In the genomic region with DNA sequence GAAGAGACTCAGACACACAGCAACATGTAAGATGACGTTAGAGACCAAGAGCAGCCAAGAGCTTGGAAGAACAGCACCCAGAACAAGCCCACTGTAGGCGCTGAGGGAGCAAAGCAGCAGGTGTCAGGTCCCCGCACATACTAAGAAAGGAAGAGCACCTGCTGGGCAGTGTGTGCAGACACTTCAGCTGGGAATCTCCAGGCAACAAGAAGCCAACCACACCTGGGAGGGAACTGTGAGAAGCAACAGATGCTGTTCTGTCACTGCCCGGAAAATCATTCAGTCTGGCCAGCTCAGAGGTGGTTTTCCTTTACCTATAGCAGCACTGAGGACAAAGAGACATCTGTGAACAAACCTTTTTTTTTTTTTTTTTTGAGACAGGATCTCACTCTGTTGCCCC, we compare ENCODE assay signal across 16 cellular contexts. TPM values are rescaled to one million over a fixed set of nuclear protein-coding genes. Genes with fewer than 3 reads are reported as not detected.
DNase-seq lines count a peak whose midpoint lies in the region; ATAC-seq and TF ChIP-seq lines count a peak whose summit lies in the region.
"Had no signal": no experiment of that assay in that cellular context is flagged by ENCODE, and none has a peak within 500 bp of the region (broad histone marks: within the 10 kb centered on the region; RNA-seq: fewer than 3 reads in every experiment).

No MANE protein-coding gene starts in this region.

- no peaks in the 10 kb centered on the region for H3K4me1 Mint-ChIP-seq in effector memory CD8-positive, alpha-beta T cell (ENCODE audit: low read depth in 2 of 2)
- H3K4me1 Mint-ChIP-seq: activated naive CD8-positive, alpha-beta T cell treated with anti-CD3 and anti-CD28 coated beads, Interleukin-2, amount 50 U/mL, for 24 hours had no signal

- dilution Hi-C loops in mammary epithelial cell (cut with HindIII; ENCODE audit: low sequenced_read_pairs) = no loop called here

- intact Hi-C loops in mammary epithelial cell (cut with micrococcal nuclease) = no loop called here
- intact Hi-C loops in breast epithelium (cut with DNase I; ENCODE audit: low total_unique reads) = no loop called here
- intact Hi-C loops in esophagus squamous epithelium (cut with DNase I) = loop anchor here (10.0 kb wide), 1 partner anchor 238 kb away; no protein-coding TSS in a partner anchor

- peaks cover 64% of the 10 kb centered on the region for H3K36me3 Mint-ChIP-seq in effector memory CD8-positive, alpha-beta T cell (ENCODE audit: insufficient read depth)

- peaks cover 3% of the 10 kb centered on the region for H3K4me1 ChIP-seq in mammary epithelial cell (ENCODE audit: insufficient read depth, low read length)
- H3K4me1 ChIP-seq in breast epithelium = no peaks in the 10 kb centered on the region
- no peaks in the 10 kb centered on the region for H3K4me1 ChIP-seq in esophagus squamous epithelium
- H3K4me1 ChIP-seq: prostate gland had no signal

- in situ Hi-C loops in mammary epithelial cell (cut with MboI; ENCODE audit: low sequenced_read_pairs in 2 of 2) = no loop called here

- CTCF ChIA-PET in mammary epithelial cell (lab: Charles Lee; ENCODE audit: low non-redundant PET) = no interaction called here

- DNase-seq in mammary epithelial cell = peak; percentile 10
- DNase-seq in breast epithelium (ENCODE audit: low spot score in 2 of 2) = no peak
- DNase-seq in NCI-H345 (lab: John Stamatoyannopoulos, UW) = peak; percentile 89
- no peak for DNase-seq in effector memory CD8-positive, alpha-beta T cell
- no peak for DNase-seq in erythroblast (lab: John Stamatoyannopoulos, UW)
- DNase-seq in esophagus squamous epithelium (lab: John Stamatoyannopoulos, UW) = no peak
- DNase-seq: activated naive CD8-positive, alpha-beta T cell treated with anti-CD3 and anti-CD28 coated beads, Interleukin-2, amount 50 U/mL, for 24 hours; midbrain; NCI-H526 treated with DMSO at 0.1 percent for 48 hours; Right ventricle myocardium superior; stimulated activated CD4-positive, alpha-beta T cell treated with anti-CD3 and anti-CD28 coated beads, Interleukin-15, amount 100 ng/mL, for 24 hours; upper lobe of left lung had no signal

- H3K27me3 Mint-ChIP-seq in effector memory CD8-positive, alpha-beta T cell = no peaks in the 10 kb centered on the region
- H3K27me3 Mint-ChIP-seq: activated naive CD8-positive, alpha-beta T cell treated with anti-CD3 and anti-CD28 coated beads, Interleukin-2, amount 50 U/mL, for 24 hours had no signal

- H3K36me3 ChIP-seq in mammary epithelial cell (ENCODE audit: insufficient read depth, low read length) (peaks cover 12% of the 10 kb centered on the region), breast epithelium (no peaks in the 10 kb centered on the region), esophagus squamous epithelium (peaks cover 3 to 100% (median 11%) of the 10 kb centered on the region in 3 donors)

- H3K27ac ChIP-seq in mammary epithelial cell (ENCODE audit: insufficient read depth, low read depth, low read length) = no peak overlapping the region
- H3K27ac ChIP-seq in breast epithelium = no peak overlapping the region
- H3K27ac ChIP-seq in esophagus squamous epithelium = no peak overlapping the region
- H3K27ac ChIP-seq: coronary artery, prostate gland, upper lobe of left lung had no signal

- no peaks in the 10 kb centered on the region for H3K79me2 ChIP-seq in mammary epithelial cell (ENCODE audit: insufficient read depth, low read length)

- H3K27me3 ChIP-seq in mammary epithelial cell (ENCODE audit: insufficient read depth, low read length) (no peaks in the 10 kb centered on the region), breast epithelium (no peaks in the 10 kb centered on the region), esophagus squamous epithelium (no peaks in the 10 kb centered on the region)
- H3K27me3 ChIP-seq: upper lobe of left lung had no signal

- H4K20me1 ChIP-seq in mammary epithelial cell (ENCODE audit: insufficient read depth, low read length) = no peaks in the 10 kb centered on the region

- no peak overlapping the region for H3K9ac ChIP-seq in mammary epithelial cell (ENCODE audit: insufficient read depth, low read length)

- H3K4me2 ChIP-seq in mammary epithelial cell (ENCODE audit: insufficient read depth, low read depth, low read length) = no peak overlapping the region

- no peak overlapping the region for H2AFZ ChIP-seq in mammary epithelial cell (ENCODE audit: low read depth, low read length)

- TF ChIP-seq CTCF in mammary epithelial cell (conservative IDR thresholded peaks at IDR 0.05 in 1 of 2, IDR thresholded peaks at IDR 0.05 in 1 of 2; ENCODE audit: extremely low read depth in 1 of 2, insufficient read depth in 1 of 2, low read depth in 1 of 2, low read length in 2 of 2) (no peak), breast epithelium (IDR thresholded peaks at IDR 0.05) (no peak), esophagus squamous epithelium (IDR thresholded peaks at IDR 0.05) (no peak)

- ATAC-seq in effector memory CD8-positive, alpha-beta T cell (replicated peaks) = no peak
- ATAC-seq in GM21619 (IDR thresholded peaks at IDR 0.05; ENCODE audit: unreplicated experiment) (no peak), HG02610 (IDR thresholded peaks at IDR 0.05; ENCODE audit: unreplicated experiment) (no peak)
- ATAC-seq: activated naive CD8-positive, alpha-beta T cell treated with anti-CD3 and anti-CD28 coated beads, Interleukin-2, amount 50 U/mL, for 24 hours had no signal

- H3K9me3 ChIP-seq in mammary epithelial cell (replicated peaks; ENCODE audit: insufficient read depth, low read length) (no peaks in the 10 kb centered on the region), breast epithelium (no peaks in the 10 kb centered on the region), esophagus squamous epithelium (no peaks in the 10 kb centered on the region)
- H3K9me3 ChIP-seq: prostate gland, upper lobe of left lung had no signal

- no peak overlapping the region for H3K4me3 Mint-ChIP-seq in effector memory CD8-positive, alpha-beta T cell
- H3K4me3 Mint-ChIP-seq: activated naive CD8-positive, alpha-beta T cell treated with anti-CD3 and anti-CD28 coated beads, Interleukin-2, amount 50 U/mL, for 24 hours had no signal

- peak overlapping the region; percentile 21 to 83 for H3K27ac Mint-ChIP-seq in effector memory CD8-positive, alpha-beta T cell
- H3K27ac Mint-ChIP-seq: activated naive CD8-positive, alpha-beta T cell treated with anti-CD3 and anti-CD28 coated beads, Interleukin-2, amount 50 U/mL, for 24 hours had no signal

- H3K4me3 ChIP-seq in mammary epithelial cell (replicated peaks in 1 of 3; ENCODE audit: insufficient read depth in 1 of 3, low read depth in 2 of 3, low read length in 3 of 3) (no peak overlapping the region), breast epithelium (no peak overlapping the region), esophagus squamous epithelium (no peak overlapping the region)
- H3K4me3 ChIP-seq: coronary artery, prostate gland, upper lobe of left lung had no signal

- H3K9me3 Mint-ChIP-seq in effector memory CD8-positive, alpha-beta T cell = no peaks in the 10 kb centered on the region
- H3K9me3 Mint-ChIP-seq: activated naive CD8-positive, alpha-beta T cell treated with anti-CD3 and anti-CD28 coated beads, Interleukin-2, amount 50 U/mL, for 24 hours had no signal

- 78% methylated on average over 3 of the region's 4 CpGs for WGBS in mammary epithelial cell (ENCODE audit: low coverage, missing lambda C conversion rate)
- WGBS in esophagus squamous epithelium, 2 donors = 92 to 96% methylated on average over 2 to 3 of the region's 4 CpGs

- BruUV-seq in mammary epithelial cell (replicated peaks; lab: Mats Ljungman, UMichigan) = no TSS peak

- no peak for TF ChIP-seq POLR2A in breast epithelium (IDR thresholded peaks at IDR 0.05)
- no peak for TF ChIP-seq POLR2A in erythroblast (IDR thresholded peaks at IDR 0.05; ENCODE audit: low read length)
- TF ChIP-seq POLR2A in esophagus squamous epithelium (IDR thresholded peaks at IDR 0.05) = no peak

RNA-seq across cellular contexts. Expression of a gene that starts 35.7 kb away (rescaled TPM):
- total RNA-seq in mammary epithelial cell (10 to 100 TPM in 1 of 2 donors, 1 to 10 TPM in 1; 5.5 to 32.3 TPM), breast epithelium (10 to 100 TPM in 1 of 3 donors, 1 to 10 TPM in 2; 7.7 to 10.2 (median 8.8) TPM), esophagus squamous epithelium (10 to 100 TPM in 3 of 4 donors, 1 to 10 TPM in 1; 7.2 to 23.0 (median 17.4) TPM)
- 4.1 TPM for polyA plus RNA-seq in mammary epithelial cell
- polyA minus RNA-seq in mammary epithelial cell = 7.8 TPM

Comparison
In these comparisons a context has a peak if more than half of its experiments do, and no peak if none do; other contexts are left out.
1. DNase-seq: peak in mammary epithelial cell (single experiment) and NCI-H345 (single experiment); none in breast epithelium (0 of 2), effector memory CD8-positive, alpha-beta T cell (0 of 3), erythroblast (0 of 2) and esophagus squamous epithelium (single experiment).